9 cellular contexts compared by ENCODE assay signal in the genomic region with DNA sequence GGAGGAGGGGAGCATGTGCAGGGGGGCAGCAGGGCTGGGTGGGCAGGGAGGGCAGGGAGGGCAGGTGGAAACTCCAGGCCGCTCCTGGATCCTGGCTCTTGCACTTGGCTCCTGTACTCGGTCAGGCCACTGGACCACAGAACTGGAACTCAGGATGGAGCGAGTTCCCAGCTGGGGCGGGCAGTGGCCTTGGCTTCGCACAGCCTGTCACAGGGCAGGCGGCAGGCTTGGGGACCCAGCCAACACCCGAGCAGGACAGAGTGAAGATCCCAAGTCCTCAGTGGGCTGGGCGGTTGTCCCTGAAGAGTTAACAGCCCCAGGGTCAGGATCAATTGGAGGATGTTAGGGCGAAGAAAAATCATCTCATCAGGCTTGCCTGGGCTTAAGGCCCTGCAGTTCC. TPM values are rescaled to one million over a fixed set of nuclear protein-coding genes. Genes with fewer than 3 reads are reported as not detected.
DNase-seq lines count a peak whose midpoint lies in the region; ATAC-seq and TF ChIP-seq lines count a peak whose summit lies in the region.
"Had no signal": no experiment of that assay in that cellular context is flagged by ENCODE, and none has a peak within 500 bp of the region (broad histone marks: within the 10 kb centered on the region; RNA-seq: fewer than 3 reads in every experiment).

No MANE protein-coding gene starts in this region.

- no TSS peak for BruUV-seq in PC-3 (replicated peaks; lab: Mats Ljungman, UMichigan)

- H3K36me3 ChIP-seq in WERI-Rb-1 (no peaks in the 10 kb centered on the region), esophagus squamous epithelium (no peaks in the 10 kb centered on the region), thyroid gland (no peaks in the 10 kb centered on the region), PC-3 (ENCODE audit: low read depth, low read length) (no peaks in the 10 kb centered on the region)

- CTCF ChIA-PET in PC-3 (lab: Charles Lee), result no interaction called here

- no peaks in the 10 kb centered on the region for H3K9me2 ChIP-seq in PC-3 (replicated peaks; ENCODE audit: low read length)

- H3K4me1 Mint-ChIP-seq in nephron progenitor cell, result peaks cover 91% of the 10 kb centered on the region
- H3K4me1 Mint-ChIP-seq: activated CD4-positive, alpha-beta T cell treated with anti-CD3 and anti-CD28 coated beads, Interleukin-2, amount 10 ng/mL, durations not matched to agents 24 days and 14 days had no signal

- no peaks in the 10 kb centered on the region for H3K79me2 ChIP-seq in PC-3 (ENCODE audit: low read length)

- peak overlapping the region; percentile 74 for H3K27ac Mint-ChIP-seq in nephron progenitor cell
- H3K27ac Mint-ChIP-seq: activated CD4-positive, alpha-beta T cell treated with anti-CD3 and anti-CD28 coated beads, Interleukin-2, amount 10 ng/mL, durations not matched to agents 24 days and 14 days had no signal

- no peak overlapping the region for H2AFZ ChIP-seq in PC-3 (ENCODE audit: low read length)

- no peaks in the 10 kb centered on the region for H4K20me1 ChIP-seq in PC-3 (ENCODE audit: low read length)

- POLR2A ChIA-PET in PC-3 (lab: Charles Lee; ENCODE audit: unreplicated experiment), result no interaction called here

- no peak for ATAC-seq in PC-3

- H3K9me3 ChIP-seq in WERI-Rb-1 (ENCODE audit: severe bottlenecking) (no peaks in the 10 kb centered on the region), esophagus squamous epithelium (no peaks in the 10 kb centered on the region), thyroid gland (no peaks in the 10 kb centered on the region), PC-3 (ENCODE audit: low read length) (no peaks in the 10 kb centered on the region)

- H3K9me3 Mint-ChIP-seq in nephron progenitor cell, result no peaks in the 10 kb centered on the region
- H3K9me3 Mint-ChIP-seq: activated CD4-positive, alpha-beta T cell treated with anti-CD3 and anti-CD28 coated beads, Interleukin-2, amount 10 ng/mL, durations not matched to agents 24 days and 14 days had no signal

- H3K27ac ChIP-seq in WERI-Rb-1 (peak overlapping the region; percentile 94), esophagus squamous epithelium (peak overlapping the region; percentile 75 to 95 (median 88)), thyroid gland (peak overlapping the region; percentile 25 to 84 (median 81)), PC-3 (ENCODE audit: low read length) (no peak overlapping the region)

- no peak overlapping the region for H3K9ac ChIP-seq in PC-3 (ENCODE audit: low read length)

- TF ChIP-seq POLR2A in esophagus squamous epithelium (IDR thresholded peaks at IDR 0.05) (no peak), thyroid gland (IDR thresholded peaks at IDR 0.05) (no peak)

- no peak for DNase-seq in WERI-Rb-1
- no peak for DNase-seq in esophagus squamous epithelium (lab: John Stamatoyannopoulos, UW)
- DNase-seq in nephron progenitor cell, result no peak
- DNase-seq in thyroid gland, result peak in 1 of 2 donors; percentile 15
- DNase-seq in activated CD4-positive, alpha-beta T cell treated with anti-CD3 and anti-CD28 coated beads for 48 hours, result no peak
- no peak for DNase-seq in activated CD4-positive, alpha-beta T cell treated with anti-CD3 and anti-CD28 coated beads for 4 hours
- no peak for DNase-seq in PC-3
- no peak for DNase-seq in Kasumi-1 (lab: John Stamatoyannopoulos, UW)
- DNase-seq: activated CD4-positive, alpha-beta T cell treated with anti-CD3 and anti-CD28 coated beads, Interleukin-2, amount 10 ng/mL, durations not matched to agents 24 days and 14 days had no signal

- intact Hi-C loops in esophagus squamous epithelium (cut with DNase I), result no loop called here
- intact Hi-C loops in thyroid gland (cut with DNase I), result no loop called here
- intact Hi-C loops in PC-3 (cut with micrococcal nuclease), result no loop called here

- no peak overlapping the region for H3K4me2 ChIP-seq in PC-3 (ENCODE audit: low read length)

- H3K4me3 ChIP-seq in WERI-Rb-1 (ENCODE audit: low read depth, low read length) (no peak overlapping the region), esophagus squamous epithelium (no peak overlapping the region), thyroid gland (replicated peaks in 1 of 3) (no peak overlapping the region), PC-3 (ENCODE audit: low read length) (no peak overlapping the region)

- H3K27me3 ChIP-seq in WERI-Rb-1 (ENCODE audit: insufficient read depth, low read depth, severe bottlenecking), result no peaks in the 10 kb centered on the region
- H3K27me3 ChIP-seq in esophagus squamous epithelium, result peaks cover 0 to 19% (median 0%) of the 10 kb centered on the region in 4 donors
- no peaks in the 10 kb centered on the region for H3K27me3 ChIP-seq in thyroid gland
- peaks cover 51% of the 10 kb centered on the region for H3K27me3 ChIP-seq in PC-3 (ENCODE audit: low read length)

- peaks cover 6% of the 10 kb centered on the region for H3K27me3 Mint-ChIP-seq in nephron progenitor cell (ENCODE audit: low read depth, poor library complexity)

- no peak overlapping the region for H3K4me3 Mint-ChIP-seq in nephron progenitor cell
- H3K4me3 Mint-ChIP-seq: activated CD4-positive, alpha-beta T cell treated with anti-CD3 and anti-CD28 coated beads, Interleukin-2, amount 10 ng/mL, durations not matched to agents 24 days and 14 days had no signal

- no peak for TF ChIP-seq CTCF in WERI-Rb-1 (IDR thresholded peaks at IDR 0.05; ENCODE audit: low read depth, low read length)
- no peak for TF ChIP-seq CTCF in esophagus squamous epithelium (IDR thresholded peaks at IDR 0.05)
- TF ChIP-seq CTCF in nephron progenitor cell (IDR thresholded peaks at IDR 0.05), result no peak
- TF ChIP-seq CTCF in thyroid gland (IDR thresholded peaks at IDR 0.05), result no peak
- no peak for TF ChIP-seq CTCF in PC-3 (conservative IDR thresholded peaks at IDR 0.05; ENCODE audit: low read depth, low read length)

- no peaks in the 10 kb centered on the region for H3F3A ChIP-seq in PC-3 (ENCODE audit: low read length, unreplicated experiment)

- H3K36me3 Mint-ChIP-seq in nephron progenitor cell (ENCODE audit: low read depth), result peaks cover 23% of the 10 kb centered on the region

- peaks cover 27 to 81% (median 59%) of the 10 kb centered on the region in 3 donors for H3K4me1 ChIP-seq in esophagus squamous epithelium
- H3K4me1 ChIP-seq in thyroid gland, result peaks cover 7 to 75% of the 10 kb centered on the region in 2 donors
- no peaks in the 10 kb centered on the region for H3K4me1 ChIP-seq in PC-3 (ENCODE audit: insufficient read depth, low read length)

- 0 to 25% methylated on average over 1 of the region's 9 CpGs for WGBS in esophagus squamous epithelium, 2 donors
- WGBS in thyroid gland, 2 donors, result 52 to 53% methylated on average over 7 to 9 of the region's 9 CpGs

RNA-seq across cellular contexts. Expression of a gene that starts 22.1 kb away (rescaled TPM):
- total RNA-seq in esophagus squamous epithelium (1 to 10 TPM in 2 of 4 donors, under 1 TPM in 2; 0.72 to 5.9 (median 1.1) TPM), thyroid gland (10 to 100 TPM in 1 of 4 donors, 1 to 10 TPM in 3; 7.4 to 10.0 (median 8.5) TPM), PC-3 (2014; rRNA removed) (not detected in 2 replicates)
- total RNA-seq: activated CD4-positive, alpha-beta T cell treated with anti-CD3 and anti-CD28 coated beads, Interleukin-2, amount 10 ng/mL, durations not matched to agents 24 days and 14 days had no signal
